ENCODE assay signal across 7 cellular contexts in the genomic region with DNA sequence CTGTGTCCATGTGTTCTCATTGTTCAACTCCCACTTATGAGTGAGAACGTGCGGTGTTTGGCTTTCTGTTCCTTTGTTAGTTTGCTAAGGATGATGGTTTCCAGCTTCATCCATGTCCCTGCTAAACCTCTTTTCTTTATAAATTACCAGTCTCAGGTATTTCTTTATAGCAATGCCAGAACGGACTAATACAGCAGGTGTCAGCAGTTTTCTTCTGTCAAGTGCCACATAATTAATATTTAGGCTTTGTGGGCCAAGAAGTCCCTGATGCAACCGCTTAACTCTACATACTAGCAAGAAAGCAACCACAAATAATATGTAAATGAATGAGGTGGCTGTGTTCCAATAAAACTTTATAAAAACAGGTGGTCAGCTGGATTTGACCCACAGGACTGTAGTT. TPM values are rescaled to one million over a fixed set of nuclear protein-coding genes. Genes with fewer than 3 reads are reported as not detected.
"Had no signal": no experiment of that assay in that cellular context is flagged by ENCODE, and none has a peak within 500 bp of the region (broad histone marks: within the 10 kb centered on the region; RNA-seq: fewer than 3 reads in every experiment).

No MANE protein-coding gene starts in this region.

- FAIRE-seq: HTR-8/SVneo had no signal

- H3K27ac ChIP-seq: HL-60, KMS-11 had no signal

- H3K9me3 Mint-ChIP-seq: IgD-negative memory B cell had no signal

- H3K9ac ChIP-seq: KMS-11 had no signal

- DNase-seq: KBM-7, KG1 had no signal

- H3K4me3 Mint-ChIP-seq: IgD-negative memory B cell had no signal

- H3K27ac Mint-ChIP-seq: IgD-negative memory B cell had no signal

- H3K27me3 Mint-ChIP-seq: IgD-negative memory B cell had no signal

- H3K4me2 ChIP-seq: KMS-11 had no signal

RNA-seq across cellular contexts. Expression of a gene that starts 26.3 kb away (rescaled TPM):
- total RNA-seq: HT-29 had no signal
